1 cellular context compared by ENCODE assay signal in the genomic region with DNA sequence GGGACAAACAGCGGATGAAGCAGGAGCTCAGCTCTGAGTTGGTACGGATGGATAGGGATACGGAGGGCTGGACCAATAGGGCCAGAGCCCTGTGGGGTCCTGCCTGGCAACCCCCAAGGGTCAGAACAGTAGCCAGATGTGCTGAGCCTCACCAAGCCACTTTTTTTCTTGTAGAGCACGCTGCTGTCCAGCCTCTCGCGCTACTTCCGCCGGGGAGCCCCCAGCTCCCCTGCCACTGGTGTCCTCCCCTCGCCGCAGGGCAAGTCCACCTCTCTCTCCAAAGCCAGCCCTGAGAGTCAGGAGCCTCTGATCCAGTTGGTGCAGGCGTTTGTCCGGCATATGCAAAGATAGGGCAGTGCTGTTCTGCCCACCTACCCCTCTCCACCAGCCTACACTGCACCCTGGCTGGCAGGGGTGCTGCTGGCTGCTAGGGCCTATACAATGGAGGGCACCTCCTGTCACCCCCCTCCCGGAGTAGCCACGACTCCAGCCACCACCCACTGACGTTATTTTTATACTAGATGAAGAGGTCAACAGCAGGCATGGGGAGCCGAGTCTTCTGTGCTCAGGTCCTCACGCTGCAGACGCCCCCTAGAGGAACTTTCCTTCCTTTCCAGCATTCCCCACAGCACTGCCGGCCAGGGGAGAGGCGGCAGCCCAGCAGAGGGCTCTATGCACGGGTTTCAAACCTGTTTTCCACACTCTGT.
TF ChIP-seq lines count a peak whose summit lies in the region.

No MANE protein-coding gene starts in this region.

TF ChIP-seq in H1, 55 proteins besides CTCF, POLR2A, EP300 and RAD21:
- TF ChIP-seq, protein P1, sequence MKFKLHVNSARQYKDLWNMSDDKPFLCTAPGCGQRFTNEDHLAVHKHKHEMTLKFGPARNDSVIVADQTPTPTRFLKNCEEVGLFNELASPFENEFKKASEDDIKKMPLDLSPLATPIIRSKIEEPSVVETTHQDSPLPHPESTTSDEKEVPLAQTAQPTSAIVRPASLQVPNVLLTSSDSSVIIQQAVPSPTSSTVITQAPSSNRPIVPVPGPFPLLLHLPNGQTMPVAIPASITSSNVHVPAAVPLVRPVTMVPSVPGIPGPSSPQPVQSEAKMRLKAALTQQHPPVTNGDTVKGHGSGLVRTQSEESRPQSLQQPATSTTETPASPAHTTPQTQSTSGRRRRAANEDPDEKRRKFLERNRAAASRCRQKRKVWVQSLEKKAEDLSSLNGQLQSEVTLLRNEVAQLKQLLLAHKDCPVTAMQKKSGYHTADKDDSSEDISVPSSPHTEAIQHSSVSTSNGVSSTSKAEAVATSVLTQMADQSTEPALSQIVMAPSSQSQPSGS (IDR thresholded peaks at IDR 0.05; ENCODE audit: low read length), result peak; percentile 74
- no peak for TF ChIP-seq MAFK (IDR thresholded peaks at IDR 0.05; ENCODE audit: low read depth, low read length)
- no peak for TF ChIP-seq ASH2L (IDR thresholded peaks at IDR 0.05; ENCODE audit: low read length)
- TF ChIP-seq TAF7 (optimal IDR thresholded peaks at IDR 0.05; ENCODE audit: borderline replicate concordance, low read depth, low read length), result peak; percentile 8
- no peak for TF ChIP-seq CHD2 (IDR thresholded peaks at IDR 0.05; ENCODE audit: low read length)
- no peak for TF ChIP-seq TAF1 (IDR thresholded peaks at IDR 0.05; ENCODE audit: low read depth, low read length)
- peak; percentile 82 for TF ChIP-seq TEAD4 (IDR thresholded peaks at IDR 0.05; ENCODE audit: low read depth, low read length)
